Comparison of ENCODE assay signal across 8 cellular contexts in genomic region chr10:78028438-78029293, GRCh38. TPM values are rescaled to one million over a fixed set of nuclear protein-coding genes. Genes with fewer than 3 reads are reported as not detected.
A peak's percentile ranks its signal among the peaks of the same experiment; 100 is the strongest.
DNase-seq lines count a peak whose midpoint lies in the region; TF ChIP-seq lines count a peak whose summit lies in the region.

No MANE protein-coding gene starts in this region.

- DNase-seq in cardiac muscle cell (ENCODE audit: low read depth in 1 of 2, low spot score in 1 of 2) (peak; percentile 50 to 74), cardiac septum (ENCODE audit: low spot score) (no peak), ascending aorta (ENCODE audit: low spot score in 2 of 2) (peak in 1 of 2 donors; percentile 68), smooth muscle cell (lab: John Stamatoyannopoulos, UW; ENCODE audit: unreplicated experiment) (no peak), NCI-H226 (no peak), NCI-H510A (lab: John Stamatoyannopoulos, UW) (no peak)

- peaks cover 5% of the 10 kb centered on the region for H3F3A ChIP-seq in smooth muscle cell (ENCODE audit: low read depth)

- H3K27me3 ChIP-seq in cardiac muscle cell (no peaks in the 10 kb centered on the region), HUES64 (ENCODE audit: insufficient read depth, low read length) (no peaks in the 10 kb centered on the region), ascending aorta (no peaks in the 10 kb centered on the region), iPS-18a (ENCODE audit: control insufficient read depth, insufficient read depth, low read length) (no peaks in the 10 kb centered on the region), smooth muscle cell (ENCODE audit: low read depth) (no peaks in the 10 kb centered on the region)

- H3K9me3 ChIP-seq in cardiac muscle cell (ENCODE audit: low read depth) = no peaks in the 10 kb centered on the region
- H3K9me3 ChIP-seq in HUES64 (ENCODE audit: insufficient read depth, low read depth, low read length) = no peaks in the 10 kb centered on the region
- H3K9me3 ChIP-seq in ascending aorta = no peaks in the 10 kb centered on the region
- no peaks in the 10 kb centered on the region for H3K9me3 ChIP-seq in iPS-18a (ENCODE audit: control insufficient read depth, low read depth, low read length)
- H3K9me3 ChIP-seq in smooth muscle cell (replicated peaks; ENCODE audit: low read depth) = no peaks in the 10 kb centered on the region

- H3K79me2 ChIP-seq in smooth muscle cell (ENCODE audit: low read depth) = peaks cover 26% of the 10 kb centered on the region

- intact Hi-C loops in cardiac septum (cut with DNase I) = no loop called here
- intact Hi-C loops in ascending aorta (cut with DNase I) = loop anchor here (1.0 to 5.0 kb wide), 3 partner anchors 38 to 182 kb away; partner anchors contain the start of gene DLG5

- H3K36me3 ChIP-seq in cardiac muscle cell = peaks cover 20% of the 10 kb centered on the region
- H3K36me3 ChIP-seq in HUES64 (ENCODE audit: insufficient read depth, low read length) = peaks cover 39% of the 10 kb centered on the region
- H3K36me3 ChIP-seq in ascending aorta = peaks cover 22 to 28% of the 10 kb centered on the region in 2 donors
- H3K36me3 ChIP-seq in iPS-18a (ENCODE audit: control insufficient read depth, low read depth, low read length) = peaks cover 26% of the 10 kb centered on the region
- H3K36me3 ChIP-seq in smooth muscle cell (ENCODE audit: low read depth) = peaks cover 18% of the 10 kb centered on the region

- peak overlapping the region; percentile 91 for H3K4me2 ChIP-seq in smooth muscle cell

- H3K27ac ChIP-seq in cardiac muscle cell (peak overlapping the region; percentile 87), HUES64 (ENCODE audit: low read depth, low read length) (peak overlapping the region; percentile 41; the same call in 1 of the 2 replicates), ascending aorta (peak overlapping the region; percentile 73 to 82), iPS-18a (ENCODE audit: low read length) (peak overlapping the region; percentile 67), smooth muscle cell (ENCODE audit: low read depth) (peak overlapping the region; percentile 58)

- peak overlapping the region; percentile 88 for H3K9ac ChIP-seq in HUES64 (ENCODE audit: low read depth, low read length)
- H3K9ac ChIP-seq in iPS-18a (ENCODE audit: low read length) = peak overlapping the region; percentile 93
- H3K9ac ChIP-seq in smooth muscle cell (ENCODE audit: low read depth) = peak overlapping the region; percentile 84

- H3K4me1 ChIP-seq in cardiac muscle cell (ENCODE audit: low read depth) (peaks cover 6% of the 10 kb centered on the region), HUES64 (ENCODE audit: insufficient read depth, low read length) (no peaks in the 10 kb centered on the region; the same call in 1 of the 2 replicates), ascending aorta (peaks cover 9 to 10% of the 10 kb centered on the region in 2 donors), iPS-18a (ENCODE audit: control insufficient read depth, low read depth, low read length) (peaks cover 3% of the 10 kb centered on the region), smooth muscle cell (ENCODE audit: low read depth) (peaks cover 7% of the 10 kb centered on the region)

- H2AFZ ChIP-seq in smooth muscle cell (ENCODE audit: low read depth) = peak overlapping the region; percentile 96

- WGBS in HUES64 = 41% methylated on average over 36 of the region's 36 CpGs
- WGBS in smooth muscle cell (ENCODE audit: low lambda C conversion rate) = 44% methylated on average over 36 of the region's 36 CpGs

- TF ChIP-seq CTCF in cardiac muscle cell (IDR thresholded peaks at IDR 0.05; ENCODE audit: low read depth, low read length) (no peak), ascending aorta (IDR thresholded peaks at IDR 0.05) (no peak), smooth muscle cell (IDR thresholded peaks at IDR 0.05; ENCODE audit: borderline replicate concordance, insufficient read depth, poor library complexity, severe bottlenecking) (no peak)

- H4K20me1 ChIP-seq in smooth muscle cell (ENCODE audit: low read depth) = peaks cover 6% of the 10 kb centered on the region

- H3K4me3 ChIP-seq in cardiac muscle cell (peak overlapping the region; percentile 91), HUES64 (ENCODE audit: low read length) (peak overlapping the region; percentile 86), ascending aorta (peak overlapping the region; percentile 96), iPS-18a (ENCODE audit: low read length) (peak overlapping the region; percentile 96), smooth muscle cell (peak overlapping the region; percentile 90)

RNA-seq across cellular contexts. Expression of gene POLR3A, which starts 0.6 kb away (rescaled TPM):
- total RNA-seq in cardiac muscle cell = 15.5 and 19.5 TPM in 2 replicates
- 16.8 and 22.4 TPM in 2 replicates for polyA plus RNA-seq in cardiac muscle cell
- 9.9 TPM for total RNA-seq in cardiac septum
- 18.3 TPM for polyA plus RNA-seq in HUES64 (2013, experiment 1 of 2)
- polyA plus RNA-seq in HUES64 (2013, experiment 2 of 2) = 17.1 TPM
- total RNA-seq in ascending aorta = 18.6 TPM
- total RNA-seq in smooth muscle cell = 13.8 and 17.1 TPM in 2 replicates
- 12.8 and 14.9 TPM in 2 replicates for polyA plus RNA-seq in smooth muscle cell

RNA-seq across cellular contexts. Expression of gene RPS24, which starts 5.0 kb away (rescaled TPM):
- 1,990 and 2,002 TPM in 2 replicates for total RNA-seq in cardiac muscle cell
- polyA plus RNA-seq in cardiac muscle cell = 526 and 543 TPM in 2 replicates
- total RNA-seq in cardiac septum = 694 TPM
- polyA plus RNA-seq in HUES64 (2013, experiment 1 of 2) = 2,015 TPM
- polyA plus RNA-seq in HUES64 (2013, experiment 2 of 2) = 2,239 TPM
- total RNA-seq in ascending aorta = 1,878 TPM
- 2,109 and 2,144 TPM in 2 replicates for total RNA-seq in smooth muscle cell
- 407 and 473 TPM in 2 replicates for polyA plus RNA-seq in smooth muscle cell

Comparison
In these comparisons a context has a peak if more than half of its experiments do, and no peak if none do; other contexts are left out.
1. DNase-seq: peak in cardiac muscle cell (2 of 2); none in cardiac septum (single experiment), smooth muscle cell (single experiment), NCI-H226 (single experiment) and NCI-H510A (single experiment).
2. Peak in every context shown above with its lines, with median percentiles within 50 percentile points of each other: H3K27ac ChIP-seq, H3K4me3 ChIP-seq and H3K9ac ChIP-seq.